8 cellular contexts compared by ENCODE assay signal in the genomic region with DNA sequence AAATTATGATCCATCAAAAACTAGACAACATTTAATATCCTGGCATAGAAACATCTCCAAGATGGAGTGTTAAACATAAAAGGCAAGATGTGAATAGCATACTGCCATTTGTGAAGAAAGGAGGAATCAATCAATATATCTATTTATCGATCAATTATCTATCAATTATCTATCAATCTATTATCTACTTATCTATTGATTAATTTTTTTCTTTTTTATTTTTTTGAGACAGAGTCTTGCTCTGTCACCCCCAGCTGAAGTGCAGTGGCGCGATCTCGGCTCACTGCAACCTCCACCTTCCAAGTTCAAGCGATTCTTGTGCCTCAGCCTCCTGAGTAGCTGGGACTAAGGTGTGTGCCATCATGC.
"Had no signal": no experiment of that assay in that cellular context is flagged by ENCODE, and none has a peak within 500 bp of the region (broad histone marks: within the 10 kb centered on the region; RNA-seq: fewer than 3 reads in every experiment).

No MANE protein-coding gene starts in this region.

- H2AFZ ChIP-seq: GM23248 had no signal

- DNase-seq: GM23248, H9, HCEC 1CT, IMR-90, KBM-7 had no signal

- H3K9ac ChIP-seq: GM23248 had no signal

- FAIRE-seq: H1, H54, HTR-8/SVneo had no signal

- H3K4me3 ChIP-seq: GM23248 had no signal

- H3K27ac ChIP-seq: GM23248 had no signal
